Comparison of ENCODE assay signal across 8 cellular contexts in the genomic region with DNA sequence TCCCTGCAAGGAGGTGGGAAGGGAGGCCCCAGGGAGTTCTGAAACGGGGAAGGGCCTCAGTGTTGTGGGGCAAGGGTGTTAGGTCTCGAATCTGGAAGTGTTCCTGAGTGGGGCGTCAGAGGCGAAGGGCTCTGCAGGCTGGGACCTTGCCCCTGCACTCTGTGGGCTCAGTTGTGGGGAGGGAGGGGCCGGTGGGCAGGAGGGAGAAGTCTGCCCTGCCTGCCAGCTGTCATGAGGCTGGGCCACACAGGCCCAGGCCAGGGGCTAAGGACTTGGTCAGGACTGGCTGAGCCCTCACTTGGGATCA. TPM values are rescaled to one million over a fixed set of nuclear protein-coding genes. Genes with fewer than 3 reads are reported as not detected.
DNase-seq lines count a peak whose midpoint lies in the region; ATAC-seq, FAIRE-seq and TF ChIP-seq lines count a peak whose summit lies in the region.

A gene (plus strand): TSS at position 59 of the 307 bp plus-strand sequence. CDS start 689 bp downstream, outside the sequence.

- WGBS in pancreas, 2 donors: 14 to 25% methylated on average over 5 of the region's 5 CpGs

- peaks cover 36% of the 10 kb centered on the region for H3K4me1 ChIP-seq in OCI-LY7 (ENCODE audit: insufficient read depth, low read length, poor library complexity, severe bottlenecking)
- H3K4me1 ChIP-seq in fibroblast of lung (ENCODE audit: control insufficient read depth, extremely low read depth, insufficient read depth, low read length): peaks cover 27% of the 10 kb centered on the region
- peaks cover 20 to 43% (median 34%) of the 10 kb centered on the region in 3 donors for H3K4me1 ChIP-seq in pancreas
- peaks cover 6% of the 10 kb centered on the region for H3K4me1 ChIP-seq in foreskin keratinocyte

- H2AFZ ChIP-seq in OCI-LY7 (ENCODE audit: low read length): peak within 1 kb of the TSS; percentile 59; the same call in 1 of the 2 replicates
- H2AFZ ChIP-seq in fibroblast of lung (ENCODE audit: low read length): no peak within 1 kb of the TSS

- peak within 1 kb of the TSS; percentile 16 for H3K9ac ChIP-seq in fibroblast of lung (ENCODE audit: insufficient read depth, low read length)

- no peak for FAIRE-seq in pancreas (lab: Jason Lieb, UNC)

- H3K36me3 ChIP-seq in OCI-LY7 (ENCODE audit: insufficient read depth, low read length): no peaks in the 10 kb centered on the region
- H3K36me3 ChIP-seq in fibroblast of lung (ENCODE audit: control insufficient read depth, insufficient read depth, low read length): peaks cover 8% of the 10 kb centered on the region
- peaks cover 0 to 10% (median 6%) of the 10 kb centered on the region in 3 donors for H3K36me3 ChIP-seq in pancreas

- intact Hi-C loops in OCI-LY7 (cut with micrococcal nuclease; ENCODE audit: unreplicated experiment): no loop called here
- intact Hi-C loops in pancreas (cut with DNase I): no loop called here

- H3K4me2 ChIP-seq in OCI-LY7 (ENCODE audit: low read length) (peak within 1 kb of the TSS; percentile 76), fibroblast of lung (ENCODE audit: extremely low read depth, insufficient read depth, low read length) (peak within 1 kb of the TSS; percentile 68)

- H3K27me3 ChIP-seq in fibroblast of lung (ENCODE audit: control insufficient read depth, insufficient read depth, low read length) (no peaks in the 10 kb centered on the region), pancreas (no peaks in the 10 kb centered on the region), foreskin keratinocyte (peaks cover 55% of the 10 kb centered on the region)

- CTCF ChIA-PET in OCI-LY7 (lab: Charles Lee; ENCODE audit: unreplicated experiment): no interaction called here

- H3K9me2 ChIP-seq in OCI-LY7 (ENCODE audit: insufficient read depth, low read length): no peaks in the 10 kb centered on the region

- no peaks in the 10 kb centered on the region for H3K9me3 ChIP-seq in OCI-LY7 (ENCODE audit: low read length)
- no peaks in the 10 kb centered on the region for H3K9me3 ChIP-seq in fibroblast of lung (ENCODE audit: control insufficient read depth, insufficient read depth, low read depth, low read length)
- no peaks in the 10 kb centered on the region for H3K9me3 ChIP-seq in pancreas

- POLR2A ChIA-PET in OCI-LY7 (lab: Charles Lee): interaction anchor here (0.8 kb wide), 1 partner anchor 8 kb away, joined by 3 read pairs; no protein-coding TSS in a partner anchor

- H3K79me2 ChIP-seq in OCI-LY7 (ENCODE audit: insufficient read depth, low read depth, low read length): no peaks in the 10 kb centered on the region
- no peaks in the 10 kb centered on the region for H3K79me2 ChIP-seq in fibroblast of lung (ENCODE audit: control insufficient read depth, insufficient read depth, low read length)

- peak within 1 kb of the TSS; percentile 70 for H3K4me3 ChIP-seq in GM12864 (ENCODE audit: low read depth, low read length)
- H3K4me3 ChIP-seq in OCI-LY7 (ENCODE audit: low read depth, low read length, poor library complexity, severe bottlenecking): peak within 1 kb of the TSS; percentile 62
- H3K4me3 ChIP-seq in fibroblast of lung (replicated peaks in 1 of 4; ENCODE audit: control extremely low read depth in 1 of 4, insufficient read depth in 1 of 4, low read depth in 3 of 4, low read length in 4 of 4): peak within 1 kb of the TSS in 2 of 4 experiments; percentile 19 to 45
- peak within 1 kb of the TSS; percentile 51 to 69 (median 60) for H3K4me3 ChIP-seq in pancreas

- H3K27ac ChIP-seq in OCI-LY7 (ENCODE audit: low read depth, low read length, poor library complexity, severe bottlenecking): no peak within 1 kb of the TSS
- H3K27ac ChIP-seq in fibroblast of lung (ENCODE audit: insufficient read depth, low read length): no peak within 1 kb of the TSS
- H3K27ac ChIP-seq in pancreas: peak within 1 kb of the TSS; percentile 88 to 97 (median 91)
- H3K27ac ChIP-seq in foreskin keratinocyte: no peak within 1 kb of the TSS

- DNase-seq in GM12864 (ENCODE audit: low read depth) (no peak), OCI-LY7 (ENCODE audit: low spot score) (no peak), fibroblast of lung (ENCODE audit: low read depth in 2 of 2) (no peak), pancreas (peak in 4 of 6 donors; percentile 80 to 88 (median 82)), NCI-H510A treated with DMSO at 0.1 percent for 48 hours (lab: John Stamatoyannopoulos, UW) (no peak), foreskin keratinocyte (no peak), NCI-H748 treated with DMSO at 0.1 percent for 48 hours (lab: John Stamatoyannopoulos, UW) (no peak)

- no TSS peak for BruUV-seq in OCI-LY7 (replicated peaks; lab: Mats Ljungman, UMichigan)

- no peak for TF ChIP-seq CTCF in GM12864 (IDR thresholded peaks at IDR 0.05; ENCODE audit: low read depth, low read length, missing control alignments)
- TF ChIP-seq CTCF in OCI-LY7 (conservative IDR thresholded peaks at IDR 0.05; ENCODE audit: low read length): no peak
- no peak for TF ChIP-seq CTCF in fibroblast of lung (conservative IDR thresholded peaks at IDR 0.05 in 1 of 2, IDR thresholded peaks at IDR 0.05 in 1 of 2; ENCODE audit: low read depth in 1 of 2, low read length in 2 of 2)
- TF ChIP-seq CTCF in pancreas (IDR thresholded peaks at IDR 0.05): no peak
- no peak for TF ChIP-seq CTCF in foreskin keratinocyte (conservative IDR thresholded peaks at IDR 0.05)

- H4K20me1 ChIP-seq in OCI-LY7 (ENCODE audit: insufficient read depth, low read length) (no peaks in the 10 kb centered on the region), fibroblast of lung (ENCODE audit: control insufficient read depth, extremely low read depth, insufficient read depth, low read length) (no peaks in the 10 kb centered on the region)

- peak; percentile 1 to 23 (median 2) for ATAC-seq in pancreas
- ATAC-seq in foreskin keratinocyte: no peak
- no peak for ATAC-seq in GM18868 (IDR thresholded peaks at IDR 0.05; ENCODE audit: unreplicated experiment)

RNA-seq across cellular contexts. Expression of the gene that starts here (rescaled TPM):
- 2.2 and 2.8 TPM in 2 replicates for total RNA-seq in OCI-LY7 (2014; rRNA removed; shearing (Covaris generic))
- total RNA-seq in OCI-LY7 (2022) (20.1 and 21.0 TPM in 2 replicates), fibroblast of lung (0.66 and 1.0 TPM in 2 replicates), pancreas (100 to 1,000 TPM in 4 of 6 donors, 10 to 100 TPM in 2; 60.6 to 140 (median 108) TPM), foreskin keratinocyte (0.71 and 1.4 TPM in 2 replicates)
- polyA plus RNA-seq in fibroblast of lung (0.11 and 0.82 TPM in 2 replicates), pancreas (100 to 1,000 TPM; 263 to 378 TPM), foreskin keratinocyte (1.2 and 2.1 TPM in 2 replicates)
- polyA plus RNA-seq in fibroblast of lung (2012): 0.98 and 2.6 TPM in 2 replicates
- polyA minus RNA-seq in fibroblast of lung (ENCODE audit: low replicate concordance): 2.1 TPM in 1 of 2 replicates, not detected in the other

Comparison
In these comparisons a context has a peak if more than half of its experiments do, and no peak if none do; other contexts are left out.
1. RNA of the gene that starts here (polyA plus RNA-seq): 263 to 378 TPM in pancreas; 1.2 to 2.1 TPM in foreskin keratinocyte and 0.11 to 2.6 TPM in fibroblast of lung; every median in the first group is over 10 times any median in the second.
2. DNase-seq: peak in pancreas (4 of 6); none in GM12864 (single experiment), OCI-LY7 (single experiment), fibroblast of lung (0 of 2), NCI-H510A treated with DMSO at 0.1 percent for 48 hours (single experiment), foreskin keratinocyte (0 of 2) and NCI-H748 treated with DMSO at 0.1 percent for 48 hours (single experiment).
3. H3K27ac ChIP-seq: peak in pancreas (4 of 4); none in OCI-LY7 (single experiment), fibroblast of lung (single experiment) and foreskin keratinocyte (single experiment).
4. ATAC-seq: peak in pancreas (4 of 4); none in foreskin keratinocyte (single experiment) and GM18868 (single experiment).